Comparison of ENCODE assay signal across 31 cellular contexts in the genomic region with DNA sequence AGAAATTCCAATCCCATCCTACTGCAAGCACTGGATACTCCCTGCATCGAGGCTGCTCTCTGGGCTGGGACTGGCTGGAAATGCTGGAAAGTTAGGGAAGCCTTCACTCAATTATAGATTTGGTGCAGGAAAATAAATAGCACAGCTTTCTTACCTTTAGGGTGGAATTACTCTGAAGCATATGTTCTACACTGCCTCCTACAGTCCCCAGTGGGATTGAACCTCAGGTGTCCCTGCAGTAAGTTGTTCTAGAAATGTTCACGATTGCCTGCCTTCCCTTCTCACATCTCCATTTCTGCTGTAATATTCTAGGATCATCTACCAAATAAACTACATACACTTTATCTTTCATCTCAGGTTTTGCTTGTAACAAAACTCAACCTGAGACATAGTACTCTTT.
DNase-seq lines count a peak whose midpoint lies in the region; ATAC-seq and TF ChIP-seq lines count a peak whose summit lies in the region.
"Had no signal": no experiment of that assay in that cellular context is flagged by ENCODE, and none has a peak within 500 bp of the region (broad histone marks: within the 10 kb centered on the region; RNA-seq: fewer than 3 reads in every experiment).

No MANE protein-coding gene starts in this region.

- H4K20me1 ChIP-seq in HCT116 (ENCODE audit: insufficient read depth): no peaks in the 10 kb centered on the region

- no peaks in the 10 kb centered on the region for H3K36me3 Mint-ChIP-seq in Calu3 (ENCODE audit: insufficient read depth, unreplicated experiment)
- no peaks in the 10 kb centered on the region for H3K36me3 Mint-ChIP-seq in T-helper 2 cell treated with Interferon-gamma antibody and Interleukin-4, amounts not matched to agents 5 μg/mL and 100 μg/mL, for 36 hours (ENCODE audit: low read depth)
- H3K36me3 Mint-ChIP-seq: CD14-positive monocyte had no signal

- H3K4me1 Mint-ChIP-seq in Calu3 (ENCODE audit: low read depth, unreplicated experiment): no peaks in the 10 kb centered on the region
- H3K4me1 Mint-ChIP-seq in T-helper 2 cell treated with Interferon-gamma antibody and Interleukin-4, amounts not matched to agents 5 μg/mL and 100 μg/mL, for 36 hours (ENCODE audit: low read depth): no peaks in the 10 kb centered on the region
- H3K4me1 Mint-ChIP-seq: CD14-positive monocyte had no signal

- in situ Hi-C loops in SK-MEL-5 (cut with HindIII; ENCODE audit: low pct_unique_long_range_greater_than_20kb, low sequenced_read_pairs): no loop called here

- H3K27ac ChIP-seq in HCT116 (ENCODE audit: low read depth, low read length): no peak overlapping the region
- H3K27ac ChIP-seq: coronary artery, SK-N-MC, transverse colon had no signal

- no peak for DNase-seq in HCT116 (ENCODE audit: low read depth, low spot score)
- DNase-seq in SK-MEL-5 (ENCODE audit: low read depth, low spot score): peak; percentile 8
- DNase-seq in iPS-NIHi11 (ENCODE audit: low spot score): peak; percentile 17
- no peak for DNase-seq in Calu3
- no peak for DNase-seq in T-helper 2 cell treated with Interferon-gamma antibody and Interleukin-4, amounts not matched to agents 5 μg/mL and 100 μg/mL, for 36 hours (ENCODE audit: low spot score)
- DNase-seq: activated CD4-positive, alpha-beta T cell treated with anti-CD3 and anti-CD28 coated beads, Interleukin-2, amount 50 U/mL, for 1 hour; activated CD4-positive, CD25-positive, alpha-beta regulatory T cell; activated gamma-delta T cell treated with Interleukin-2 at 50 U/mL for 16 hours; activated T-cell treated with anti-CD3 and anti-CD28 coated beads, Interleukin-2, amount 50 U/mL, for 4 hours; caudate nucleus; effector CD8-positive, alpha-beta T cell; erythroblast; glutamatergic neuron; HCEC 1CT; Kasumi-1; NCI-H1048; NCI-H1694; NCI-H446; NCI-H774; RPMI8226; stimulated activated CD4-positive, alpha-beta T cell treated with anti-CD3 and anti-CD28 coated beads, Interleukin-15, amount 100 ng/mL, for 24 hours; stimulated activated CD4-positive, alpha-beta T cell treated with anti-CD3 and anti-CD28 coated beads, Interleukin-4, amount 100 ng/mL, for 4 hours; T-helper 1 cell; transverse colon had no signal

- POLR2A ChIA-PET in HCT116 (lab: Charles Lee): no interaction called here

- H3K36me3 ChIP-seq in HCT116 (ENCODE audit: control insufficient read depth in 1 of 2, insufficient read depth in 2 of 2, low read length in 2 of 2): no peaks in the 10 kb centered on the region
- H3K36me3 ChIP-seq: transverse colon had no signal

- intact Hi-C loops in HCT116 (cut with micrococcal nuclease) (no loop called here), Calu3 (cut with micrococcal nuclease; ENCODE audit: unreplicated experiment) (no loop called here)

- RAD21 ChIA-PET in HCT116 (lab: Charles Lee; ENCODE audit: low non-redundant PET in 1 of 2, low total read pairs in 2 of 2, uncharacterized antibody in 2 of 2, unreplicated experiment in 2 of 2): no interaction called here

- TF ChIP-seq CTCF in HCT116 (IDR thresholded peaks at IDR 0.05 in 2 of 3, conservative IDR thresholded peaks at IDR 0.05 in 1 of 3; ENCODE audit: borderline replicate concordance in 1 of 3, insufficient read depth in 1 of 3, low read depth in 2 of 3, low read length in 2 of 3) (peak in 2 of 3 experiments; percentile 40 to 43; a peak in 3 of 6 replicates), Calu3 (IDR thresholded peaks at IDR 0.05; ENCODE audit: unreplicated experiment) (no peak)

- H3K27me3 ChIP-seq in HCT116 (ENCODE audit: insufficient read depth, low read length): no peaks in the 10 kb centered on the region
- H3K27me3 ChIP-seq: transverse colon had no signal

- no peak overlapping the region for H2AFZ ChIP-seq in HCT116 (ENCODE audit: low read depth, low read length, poor library complexity, severe bottlenecking)

- no peaks in the 10 kb centered on the region for H3K79me2 ChIP-seq in HCT116 (ENCODE audit: insufficient read depth, low read length)

- H3K9me3 Mint-ChIP-seq in Calu3 (ENCODE audit: low read depth, unreplicated experiment): peaks cover 3% of the 10 kb centered on the region
- no peaks in the 10 kb centered on the region for H3K9me3 Mint-ChIP-seq in T-helper 2 cell treated with Interferon-gamma antibody and Interleukin-4, amounts not matched to agents 5 μg/mL and 100 μg/mL, for 36 hours
- H3K9me3 Mint-ChIP-seq: nephron had no signal

- no peak overlapping the region for H3K4me3 ChIP-seq in HCT116 (replicated peaks in 1 of 2; ENCODE audit: low read depth in 1 of 2, low read length in 2 of 2)
- H3K4me3 ChIP-seq: coronary artery, lung, SK-N-MC, transverse colon had no signal

- no peaks in the 10 kb centered on the region for H3K4me1 ChIP-seq in HCT116 (ENCODE audit: control insufficient read depth in 1 of 2, insufficient read depth in 2 of 2, low read length in 2 of 2)
- H3K4me1 ChIP-seq: transverse colon had no signal

- H3K9me3 ChIP-seq in HCT116 (ENCODE audit: control insufficient read depth in 1 of 2, insufficient read depth in 1 of 2, low read depth in 1 of 2, low read length in 2 of 2): no peaks in the 10 kb centered on the region
- H3K9me3 ChIP-seq: transverse colon had no signal

- BruUV-seq in HCT116 (replicated peaks; lab: Mats Ljungman, UMichigan): no TSS peak
- BruUV-seq in Calu3 (replicated peaks; lab: Mats Ljungman, UMichigan): no TSS peak

- no peak for TF ChIP-seq POLR2A in HCT116 (IDR thresholded peaks at IDR 0.05; ENCODE audit: borderline replicate concordance, extremely low read depth, insufficient read depth, insufficient read length)

- H3K4me2 ChIP-seq in HCT116 (ENCODE audit: low read length): no peak overlapping the region

- CTCF ChIA-PET in HCT116 (lab: Charles Lee) (no interaction called here), Calu3 (lab: Charles Lee) (no interaction called here)

- no peak overlapping the region for H3K4me3 Mint-ChIP-seq in Calu3 (ENCODE audit: low read depth, unreplicated experiment)
- H3K4me3 Mint-ChIP-seq in T-helper 2 cell treated with Interferon-gamma antibody and Interleukin-4, amounts not matched to agents 5 μg/mL and 100 μg/mL, for 36 hours: no peak overlapping the region
- H3K4me3 Mint-ChIP-seq: activated T-cell treated with anti-CD3 and anti-CD28 coated beads, Interleukin-2, amount 50 U/mL, for 4 hours; CD14-positive monocyte; nephron had no signal

- H3K27ac Mint-ChIP-seq in Calu3 (ENCODE audit: unreplicated experiment): no peak overlapping the region
- no peak overlapping the region for H3K27ac Mint-ChIP-seq in T-helper 2 cell treated with Interferon-gamma antibody and Interleukin-4, amounts not matched to agents 5 μg/mL and 100 μg/mL, for 36 hours
- H3K27ac Mint-ChIP-seq: nephron had no signal

- no peak overlapping the region for H3K9ac ChIP-seq in HCT116 (ENCODE audit: low read length)

- TF ChIP-seq RAD21 in HCT116 (IDR thresholded peaks at IDR 0.05; ENCODE audit: low read depth): no peak

- no peaks in the 10 kb centered on the region for H3K9me2 ChIP-seq in HCT116 (ENCODE audit: insufficient read depth)

- ATAC-seq in HCT116 (no peak), GM18858 (IDR thresholded peaks at IDR 0.05; ENCODE audit: unreplicated experiment) (no peak), GM18868 (IDR thresholded peaks at IDR 0.05; ENCODE audit: unreplicated experiment) (no peak)
- ATAC-seq: activated T-cell treated with anti-CD3 and anti-CD28 coated beads, Interleukin-2, amount 50 U/mL, for 4 hours had no signal

- H3K27me3 Mint-ChIP-seq in Calu3 (ENCODE audit: unreplicated experiment): no peaks in the 10 kb centered on the region
- H3K27me3 Mint-ChIP-seq in T-helper 2 cell treated with Interferon-gamma antibody and Interleukin-4, amounts not matched to agents 5 μg/mL and 100 μg/mL, for 36 hours (ENCODE audit: low read depth): no peaks in the 10 kb centered on the region

TF ChIP-seq in HCT116, 20 proteins besides CTCF, POLR2A, EP300 and RAD21 (continues in another document):
- TF ChIP-seq REST (IDR thresholded peaks at IDR 0.05; ENCODE audit: low read depth): no peak
- no peak for TF ChIP-seq SRF (IDR thresholded peaks at IDR 0.05; ENCODE audit: low read depth)
- no peak for TF ChIP-seq ATF3 (IDR thresholded peaks at IDR 0.05)
- TF ChIP-seq EZH2phosphoT487 (IDR thresholded peaks at IDR 0.05; ENCODE audit: borderline replicate concordance): no peak
- TF ChIP-seq CBX3 (IDR thresholded peaks at IDR 0.05; ENCODE audit: low read depth): no peak
- TF ChIP-seq JUND (IDR thresholded peaks at IDR 0.05): no peak
- TF ChIP-seq YY1 (IDR thresholded peaks at IDR 0.05; ENCODE audit: extremely low read depth, insufficient replicate concordance, low read depth, low read length): no peak
- TF ChIP-seq POLR2AphosphoS5 (IDR thresholded peaks at IDR 0.05; ENCODE audit: low read depth, low read length): no peak
- TF ChIP-seq FOSL1 (IDR thresholded peaks at IDR 0.05; ENCODE audit: low read depth): no peak
- TF ChIP-seq EGR1 (IDR thresholded peaks at IDR 0.05; ENCODE audit: low read depth): no peak

Comparison
In these comparisons a context has a peak if more than half of its experiments do, and no peak if none do; other contexts are left out.
1. DNase-seq: peak in SK-MEL-5 (single experiment) and iPS-NIHi11 (single experiment); none in HCT116 (single experiment), Calu3 (single experiment) and T-helper 2 cell treated with Interferon-gamma antibody and Interleukin-4, amounts not matched to agents 5 μg/mL and 100 μg/mL, for 36 hours (single experiment).